ENCODE assay signal across 1 cellular context in genomic region chr11:112157274-112157766, GRCh38.
TF ChIP-seq lines count a peak whose summit lies in the region.

No MANE protein-coding gene starts in this region.

TF ChIP-seq in HepG2, 621 proteins besides CTCF, POLR2A, EP300 and RAD21 (continues in another document):
- TF ChIP-seq, protein P1, sequence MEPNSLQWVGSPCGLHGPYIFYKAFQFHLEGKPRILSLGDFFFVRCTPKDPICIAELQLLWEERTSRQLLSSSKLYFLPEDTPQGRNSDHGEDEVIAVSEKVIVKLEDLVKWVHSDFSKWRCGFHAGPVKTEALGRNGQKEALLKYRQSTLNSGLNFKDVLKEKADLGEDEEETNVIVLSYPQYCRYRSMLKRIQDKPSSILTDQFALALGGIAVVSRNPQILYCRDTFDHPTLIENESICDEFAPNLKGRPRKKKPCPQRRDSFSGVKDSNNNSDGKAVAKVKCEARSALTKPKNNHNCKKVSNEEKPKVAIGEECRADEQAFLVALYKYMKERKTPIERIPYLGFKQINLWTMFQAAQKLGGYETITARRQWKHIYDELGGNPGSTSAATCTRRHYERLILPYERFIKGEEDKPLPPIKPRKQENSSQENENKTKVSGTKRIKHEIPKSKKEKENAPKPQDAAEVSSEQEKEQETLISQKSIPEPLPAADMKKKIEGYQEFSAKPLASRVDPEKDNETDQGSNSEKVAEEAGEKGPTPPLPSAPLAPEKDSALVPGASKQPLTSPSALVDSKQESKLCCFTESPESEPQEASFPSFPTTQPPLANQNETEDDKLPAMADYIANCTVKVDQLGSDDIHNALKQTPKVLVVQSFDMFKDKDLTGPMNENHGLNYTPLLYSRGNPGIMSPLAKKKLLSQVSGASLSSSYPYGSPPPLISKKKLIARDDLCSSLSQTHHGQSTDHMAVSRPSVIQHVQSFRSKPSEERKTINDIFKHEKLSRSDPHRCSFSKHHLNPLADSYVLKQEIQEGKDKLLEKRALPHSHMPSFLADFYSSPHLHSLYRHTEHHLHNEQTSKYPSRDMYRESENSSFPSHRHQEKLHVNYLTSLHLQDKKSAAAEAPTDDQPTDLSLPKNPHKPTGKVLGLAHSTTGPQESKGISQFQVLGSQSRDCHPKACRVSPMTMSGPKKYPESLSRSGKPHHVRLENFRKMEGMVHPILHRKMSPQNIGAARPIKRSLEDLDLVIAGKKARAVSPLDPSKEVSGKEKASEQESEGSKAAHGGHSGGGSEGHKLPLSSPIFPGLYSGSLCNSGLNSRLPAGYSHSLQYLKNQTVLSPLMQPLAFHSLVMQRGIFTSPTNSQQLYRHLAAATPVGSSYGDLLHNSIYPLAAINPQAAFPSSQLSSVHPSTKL (CRISPR knock-in tag; IDR thresholded peaks at IDR 0.05), result peak; percentile 39; the same call in 1 of the 2 replicates
- TF ChIP-seq ZBTB21 (CRISPR knock-in tag; IDR thresholded peaks at IDR 0.05) (peak; percentile 88), TEAD3 (CRISPR knock-in tag; optimal IDR thresholded peaks at IDR 0.05; ENCODE audit: borderline replicate concordance) (peak; percentile 68), SAP130 (CRISPR knock-in tag; IDR thresholded peaks at IDR 0.05; ENCODE audit: low read depth) (peak; percentile 49), ARID3A (IDR thresholded peaks at IDR 0.05; ENCODE audit: low read depth, low read length) (peak; percentile 85), TBX3 (IDR thresholded peaks at IDR 0.05; ENCODE audit: borderline replicate concordance) (no peak), ATF7 (IDR thresholded peaks at IDR 0.05) (peak; percentile 93), ATF7 (CRISPR knock-in tag; IDR thresholded peaks at IDR 0.05) (no peak), MIER2 (CRISPR knock-in tag; IDR thresholded peaks at IDR 0.05) (peak; percentile 83; the same call in 1 of the 2 replicates), ATF7-NPFF (CRISPR knock-in tag; IDR thresholded peaks at IDR 0.05; ENCODE audit: low read depth) (no peak), FOSL1 (CRISPR knock-in tag; IDR thresholded peaks at IDR 0.05; ENCODE audit: borderline replicate concordance) (peak; percentile 39; the same call in 1 of the 2 replicates), CREB1 (IDR thresholded peaks at IDR 0.05) (peak; percentile 92), CREB1 (CRISPR knock-in tag; IDR thresholded peaks at IDR 0.05) (peak; percentile 79), ATF4 (CRISPR knock-in tag; IDR thresholded peaks at IDR 0.05) (peak in 1 of 2 experiments; percentile 75; a peak in 2 of 4 replicates), NR2C2 (CRISPR knock-in tag; IDR thresholded peaks at IDR 0.05; ENCODE audit: borderline replicate concordance) (no peak), REST (IDR thresholded peaks at IDR 0.05; ENCODE audit: borderline replicate concordance in 1 of 2, low read depth in 1 of 2, low read length in 2 of 2) (peak in 1 of 2 experiments; percentile 76; a peak in 2 of 4 replicates), FOXP4 (CRISPR knock-in tag; IDR thresholded peaks at IDR 0.05) (no peak), JUN (CRISPR knock-in tag; IDR thresholded peaks at IDR 0.05) (peak; percentile 59; the same call in 1 of the 2 replicates), GATAD2A (CRISPR knock-in tag; IDR thresholded peaks at IDR 0.05) (0 out of 2 replicates have a peak, but pooled peaks have one; percentile 19), ISL2 (CRISPR knock-in tag; IDR thresholded peaks at IDR 0.05) (no peak), SOX6 (IDR thresholded peaks at IDR 0.05) (no peak), SOX6 (CRISPR knock-in tag; IDR thresholded peaks at IDR 0.05) (peak; percentile 37; the same call in 1 of the 2 replicates), CREM (IDR thresholded peaks at IDR 0.05) (peak; percentile 43; the same call in 1 of the 2 replicates), CREM (CRISPR knock-in tag; IDR thresholded peaks at IDR 0.05) (no peak), ZNF749 (CRISPR knock-in tag; IDR thresholded peaks at IDR 0.05; ENCODE audit: borderline replicate concordance) (no peak), ZNF878 (CRISPR knock-in tag; IDR thresholded peaks at IDR 0.05) (peak; percentile 52; the same call in 1 of the 2 replicates), FOXA3 (CRISPR knock-in tag; IDR thresholded peaks at IDR 0.05) (peak; percentile 50), FOSL2 (CRISPR knock-in tag; IDR thresholded peaks at IDR 0.05) (peak; percentile 93), ATF3 (CRISPR knock-in tag; IDR thresholded peaks at IDR 0.05) (peak; percentile 55), MAFK (conservative IDR thresholded peaks at IDR 0.05 in 1 of 2, IDR thresholded peaks at IDR 0.05 in 1 of 2; ENCODE audit: low read length in 2 of 2) (peak; percentile 81 to 91), MAFG (CRISPR knock-in tag; IDR thresholded peaks at IDR 0.05) (no peak), HMG20A (CRISPR knock-in tag; IDR thresholded peaks at IDR 0.05; ENCODE audit: borderline replicate concordance) (peak; percentile 62; the same call in 1 of the 2 replicates), ZNF644 (CRISPR knock-in tag; IDR thresholded peaks at IDR 0.05; ENCODE audit: low read depth) (peak; percentile 72; the same call in 1 of the 2 replicates), FOXP1 (IDR thresholded peaks at IDR 0.05) (no peak), FOXP1 (CRISPR knock-in tag; IDR thresholded peaks at IDR 0.05) (peak; percentile 8; the same call in 1 of the 2 replicates), SATB2 (CRISPR knock-in tag; IDR thresholded peaks at IDR 0.05) (no peak), MTERF4 (CRISPR knock-in tag; IDR thresholded peaks at IDR 0.05) (no peak), NR2F1 (CRISPR knock-in tag; IDR thresholded peaks at IDR 0.05) (peak in 1 of 2 experiments; percentile 21; a peak in 1 of 4 replicates)
- TF ChIP-seq, protein P2, sequence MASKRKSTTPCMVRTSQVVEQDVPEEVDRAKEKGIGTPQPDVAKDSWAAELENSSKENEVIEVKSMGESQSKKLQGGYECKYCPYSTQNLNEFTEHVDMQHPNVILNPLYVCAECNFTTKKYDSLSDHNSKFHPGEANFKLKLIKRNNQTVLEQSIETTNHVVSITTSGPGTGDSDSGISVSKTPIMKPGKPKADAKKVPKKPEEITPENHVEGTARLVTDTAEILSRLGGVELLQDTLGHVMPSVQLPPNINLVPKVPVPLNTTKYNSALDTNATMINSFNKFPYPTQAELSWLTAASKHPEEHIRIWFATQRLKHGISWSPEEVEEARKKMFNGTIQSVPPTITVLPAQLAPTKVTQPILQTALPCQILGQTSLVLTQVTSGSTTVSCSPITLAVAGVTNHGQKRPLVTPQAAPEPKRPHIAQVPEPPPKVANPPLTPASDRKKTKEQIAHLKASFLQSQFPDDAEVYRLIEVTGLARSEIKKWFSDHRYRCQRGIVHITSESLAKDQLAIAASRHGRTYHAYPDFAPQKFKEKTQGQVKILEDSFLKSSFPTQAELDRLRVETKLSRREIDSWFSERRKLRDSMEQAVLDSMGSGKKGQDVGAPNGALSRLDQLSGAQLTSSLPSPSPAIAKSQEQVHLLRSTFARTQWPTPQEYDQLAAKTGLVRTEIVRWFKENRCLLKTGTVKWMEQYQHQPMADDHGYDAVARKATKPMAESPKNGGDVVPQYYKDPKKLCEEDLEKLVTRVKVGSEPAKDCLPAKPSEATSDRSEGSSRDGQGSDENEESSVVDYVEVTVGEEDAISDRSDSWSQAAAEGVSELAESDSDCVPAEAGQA (IDR thresholded peaks at IDR 0.05; ENCODE audit: low read depth), result peak; percentile 42; the same call in 1 of the 2 replicates
- TF ChIP-seq, protein P2 (CRISPR knock-in tag; IDR thresholded peaks at IDR 0.05; ENCODE audit: borderline replicate concordance), result no peak
- TF ChIP-seq, protein P3, sequence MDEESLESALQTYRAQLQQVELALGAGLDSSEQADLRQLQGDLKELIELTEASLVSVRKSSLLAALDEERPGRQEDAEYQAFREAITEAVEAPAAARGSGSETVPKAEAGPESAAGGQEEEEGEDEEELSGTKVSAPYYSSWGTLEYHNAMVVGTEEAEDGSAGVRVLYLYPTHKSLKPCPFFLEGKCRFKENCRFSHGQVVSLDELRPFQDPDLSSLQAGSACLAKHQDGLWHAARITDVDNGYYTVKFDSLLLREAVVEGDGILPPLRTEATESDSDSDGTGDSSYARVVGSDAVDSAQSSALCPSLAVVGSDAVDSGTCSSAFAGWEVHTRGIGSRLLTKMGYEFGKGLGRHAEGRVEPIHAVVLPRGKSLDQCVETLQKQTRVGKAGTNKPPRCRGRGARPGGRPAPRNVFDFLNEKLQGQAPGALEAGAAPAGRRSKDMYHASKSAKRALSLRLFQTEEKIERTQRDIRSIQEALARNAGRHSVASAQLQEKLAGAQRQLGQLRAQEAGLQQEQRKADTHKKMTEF (CRISPR knock-in tag; IDR thresholded peaks at IDR 0.05), result peak; percentile 32; the same call in 1 of the 2 replicates
